Comparison of ENCODE assay signal across 8 cellular contexts in genomic region chr6:37171141-37171969, GRCh38. TPM values are rescaled to one million over a fixed set of nuclear protein-coding genes. Genes with fewer than 3 reads are reported as not detected.
A peak's percentile ranks its signal among the peaks of the same experiment; 100 is the strongest.
DNase-seq lines count a peak whose midpoint lies in the region; ATAC-seq and TF ChIP-seq lines count a peak whose summit lies in the region.

No MANE protein-coding gene starts in this region.

- peaks cover 57% of the 10 kb centered on the region for H3K36me3 Mint-ChIP-seq in activated CD4-positive, alpha-beta T cell treated with anti-CD3 and anti-CD28 coated beads for 36 hours (ENCODE audit: low read depth)
- peaks cover 20% of the 10 kb centered on the region for H3K36me3 Mint-ChIP-seq in mesothelial cell of epicardium

- POLR2A ChIA-PET in activated CD4-positive, alpha-beta T cell treated with anti-CD3 and anti-CD28 coated beads for 36 hours (lab: Charles Lee) = interaction anchor here (0.7 to 5.5 kb wide), 10 partner anchors 10 to 153 kb away, joined by 3 to 65 read pairs (median 6); partner anchors contain the start of genes TBC1D22B and TMEM217

- peak overlapping the region; percentile 98 for H3K4me3 ChIP-seq in effector memory CD4-positive, alpha-beta T cell (ENCODE audit: insufficient read depth, low read depth, low read length, poor library complexity, severe bottlenecking)

- no peak for TF ChIP-seq CTCF in C4-2B (conservative IDR thresholded peaks at IDR 0.05)
- no peak for TF ChIP-seq CTCF in mesothelial cell of epicardium (IDR thresholded peaks at IDR 0.05; ENCODE audit: unreplicated experiment)

- H3K4me3 Mint-ChIP-seq in activated CD4-positive, alpha-beta T cell treated with anti-CD3 and anti-CD28 coated beads for 36 hours = peak overlapping the region; percentile 91
- H3K4me3 Mint-ChIP-seq in mesothelial cell of epicardium = peak overlapping the region; percentile 73

- H3K27me3 Mint-ChIP-seq in activated CD4-positive, alpha-beta T cell treated with anti-CD3 and anti-CD28 coated beads for 36 hours = no peaks in the 10 kb centered on the region
- H3K27me3 Mint-ChIP-seq in mesothelial cell of epicardium (ENCODE audit: low read depth) = no peaks in the 10 kb centered on the region

- ATAC-seq in activated CD4-positive, alpha-beta T cell treated with anti-CD3 and anti-CD28 coated beads for 36 hours = no peak

- H3K27me3 ChIP-seq in effector memory CD4-positive, alpha-beta T cell (replicated peaks; ENCODE audit: control insufficient read depth, insufficient read depth, low read length, poor library complexity, severe bottlenecking) = no peaks in the 10 kb centered on the region

- H3K4me1 ChIP-seq in effector memory CD4-positive, alpha-beta T cell (ENCODE audit: control insufficient read depth, insufficient read depth, low read length, poor library complexity, severe bottlenecking) = peaks cover 38% of the 10 kb centered on the region

- peak in 48 of 76 experiments; percentile 25 to 94 (median 64) for DNase-seq in HUDEP-2 (lab: John Stamatoyannopoulos, UW; ENCODE audit: unreplicated experiment in 76 of 76)
- peak; percentile 62 for DNase-seq in activated CD4-positive, alpha-beta T cell treated with anti-CD3 and anti-CD28 coated beads for 36 hours
- DNase-seq in effector memory CD4-positive, alpha-beta T cell = peak in 1 of 3 donors; percentile 17
- peak in 1 of 2 experiments; percentile 48 for DNase-seq in mesothelial cell of epicardium (ENCODE audit: low spot score in 2 of 2, unreplicated experiment in 2 of 2)
- DNase-seq in substantia nigra (lab: John Stamatoyannopoulos, UW) = peak in 43 of 49 donors; percentile 6 to 70 (median 43)
- DNase-seq in epidermal melanocyte (ENCODE audit: insufficient read length, low spot score) = no peak
- no peak for DNase-seq in NCI-H1694 treated with DMSO at 0.1 percent for 48 hours (lab: John Stamatoyannopoulos, UW)

- peak overlapping the region; percentile 76 for H3K27ac ChIP-seq in C4-2B
- peak overlapping the region; percentile 78 for H3K27ac ChIP-seq in effector memory CD4-positive, alpha-beta T cell (ENCODE audit: insufficient read depth, low read length, poor library complexity, severe bottlenecking)
- peak overlapping the region; percentile 86 for H3K27ac ChIP-seq in substantia nigra (ENCODE audit: low read depth, low read length, poor library complexity, severe bottlenecking)

- peaks cover 33% of the 10 kb centered on the region for H3K36me3 ChIP-seq in effector memory CD4-positive, alpha-beta T cell (ENCODE audit: control insufficient read depth, insufficient read depth, low read length)

- peak overlapping the region; percentile 96 for H3K27ac Mint-ChIP-seq in activated CD4-positive, alpha-beta T cell treated with anti-CD3 and anti-CD28 coated beads for 36 hours
- peak overlapping the region; percentile 75 for H3K27ac Mint-ChIP-seq in mesothelial cell of epicardium

- CTCF ChIA-PET in activated CD4-positive, alpha-beta T cell treated with anti-CD3 and anti-CD28 coated beads for 36 hours (lab: Charles Lee) = interaction anchor here (0.7 to 13.7 kb wide), 29 partner anchors 10 to 1364 kb away, joined by 3 to 271 read pairs (median 4); partner anchors contain the start of genes C6orf89, FGD2, TBC1D22B and TMEM217

- no peaks in the 10 kb centered on the region for H3K9me3 Mint-ChIP-seq in activated CD4-positive, alpha-beta T cell treated with anti-CD3 and anti-CD28 coated beads for 36 hours (ENCODE audit: low read depth)
- no peaks in the 10 kb centered on the region for H3K9me3 Mint-ChIP-seq in mesothelial cell of epicardium

- intact Hi-C loops in activated CD4-positive, alpha-beta T cell treated with anti-CD3 and anti-CD28 coated beads for 36 hours (cut with DNase I, micrococcal nuclease) = loop anchor here (2.0 to 5.0 kb wide), 3 partner anchors 284 to 577 kb away; partner anchors contain the start of genes C6orf89 (in 1 of the 2), PPIL1 (in 1 of the 2) and SRSF3 (in 1 of the 2)

- no peaks in the 10 kb centered on the region for H3K9me3 ChIP-seq in effector memory CD4-positive, alpha-beta T cell (ENCODE audit: control insufficient read depth, low read length)

- peaks cover 55% of the 10 kb centered on the region for H3K4me1 Mint-ChIP-seq in activated CD4-positive, alpha-beta T cell treated with anti-CD3 and anti-CD28 coated beads for 36 hours
- peaks cover 36% of the 10 kb centered on the region for H3K4me1 Mint-ChIP-seq in mesothelial cell of epicardium

RNA-seq across cellular contexts. Expression of gene PIM1, which starts 1.4 kb away (rescaled TPM):
- 100 to 1,000 TPM; 137 to 163 TPM for total RNA-seq in activated CD4-positive, alpha-beta T cell treated with anti-CD3 and anti-CD28 coated beads for 36 hours
- total RNA-seq in mesothelial cell of epicardium = 26.2 to 30.3 TPM (median 28.6 TPM) in 3 replicates

Comparison
In these comparisons a context has a peak if more than half of its experiments do, and no peak if none do; other contexts are left out.
1. DNase-seq: peak in HUDEP-2 (48 of 76), activated CD4-positive, alpha-beta T cell treated with anti-CD3 and anti-CD28 coated beads for 36 hours (single experiment) and substantia nigra (43 of 49); none in epidermal melanocyte (single experiment) and NCI-H1694 treated with DMSO at 0.1 percent for 48 hours (single experiment).
2. Peak in every context shown above with its lines, with median percentiles within 50 percentile points of each other: H3K27ac ChIP-seq.